In the genomic region with DNA sequence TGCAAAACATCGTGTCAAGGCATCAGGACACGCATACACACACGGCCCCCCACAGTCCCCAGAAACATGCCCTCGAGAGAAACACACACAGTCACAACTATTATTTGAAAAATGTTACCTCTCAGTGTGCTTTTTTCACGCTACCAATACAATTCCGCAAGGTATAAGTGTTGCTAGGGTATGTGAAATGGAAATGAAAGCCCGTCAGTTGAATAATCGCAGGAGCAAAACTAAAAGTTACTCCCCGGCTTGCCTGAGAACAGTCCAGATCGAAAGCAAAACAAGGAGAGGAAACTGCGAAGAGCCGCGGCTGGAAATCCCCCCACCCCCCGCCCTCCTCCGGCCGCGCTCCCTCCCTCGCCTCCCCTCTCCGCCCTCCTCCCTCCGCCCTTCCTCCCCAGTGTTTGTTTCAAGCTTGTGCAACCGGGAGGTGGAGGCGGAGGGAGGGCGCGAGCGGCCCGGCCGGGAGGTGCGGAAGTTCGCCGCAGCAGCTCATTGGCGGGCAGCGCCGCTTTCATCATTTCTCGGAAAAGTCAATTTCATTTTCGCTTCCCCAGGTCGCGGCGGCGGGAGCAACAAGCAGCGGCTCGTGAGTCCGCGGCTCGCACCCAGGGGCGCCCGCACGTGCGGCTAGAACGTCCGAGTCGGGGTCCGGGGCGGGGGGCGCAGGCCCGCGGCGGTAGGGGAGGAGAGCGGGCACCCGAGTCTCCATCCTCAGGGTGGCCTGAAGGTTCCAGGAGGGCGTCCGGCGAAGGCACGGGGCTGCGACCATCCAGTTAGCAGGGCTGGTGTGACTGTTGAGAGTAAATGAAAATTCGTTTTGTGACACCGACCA, we compare ENCODE assay signal across 1 cellular context.
A peak's percentile ranks its signal among the peaks of the same experiment; 100 is the strongest.
TF ChIP-seq lines count a peak whose summit lies in the region.

A gene (minus strand): TSS at position 290 of the 835 bp plus-strand sequence. CDS start 45,486 bp downstream, outside the sequence.

TF ChIP-seq in GM12878, 131 proteins besides CTCF, POLR2A, EP300 and RAD21 (continued from another document and continues in another):
- TF ChIP-seq, protein P1, sequence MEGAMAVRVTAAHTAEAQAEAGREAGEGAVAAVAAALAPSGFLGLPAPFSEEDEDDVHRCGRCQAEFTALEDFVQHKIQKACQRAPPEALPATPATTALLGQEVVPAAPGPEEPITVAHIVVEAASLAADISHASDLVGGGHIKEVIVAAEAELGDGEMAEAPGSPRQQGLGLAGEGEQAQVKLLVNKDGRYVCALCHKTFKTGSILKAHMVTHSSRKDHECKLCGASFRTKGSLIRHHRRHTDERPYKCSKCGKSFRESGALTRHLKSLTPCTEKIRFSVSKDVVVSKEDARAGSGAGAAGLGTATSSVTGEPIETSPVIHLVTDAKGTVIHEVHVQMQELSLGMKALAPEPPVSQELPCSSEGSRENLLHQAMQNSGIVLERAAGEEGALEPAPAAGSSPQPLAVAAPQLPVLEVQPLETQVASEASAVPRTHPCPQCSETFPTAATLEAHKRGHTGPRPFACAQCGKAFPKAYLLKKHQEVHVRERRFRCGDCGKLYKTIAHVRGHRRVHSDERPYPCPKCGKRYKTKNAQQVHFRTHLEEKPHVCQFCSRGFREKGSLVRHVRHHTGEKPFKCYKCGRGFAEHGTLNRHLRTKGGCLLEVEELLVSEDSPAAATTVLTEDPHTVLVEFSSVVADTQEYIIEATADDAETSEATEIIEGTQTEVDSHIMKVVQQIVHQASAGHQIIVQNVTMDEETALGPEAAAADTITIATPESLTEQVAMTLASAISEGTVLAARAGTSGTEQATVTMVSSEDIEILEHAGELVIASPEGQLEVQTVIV (IDR thresholded peaks at IDR 0.05; ENCODE audit: borderline replicate concordance, partially characterized antibody) = peak; percentile 42
- TF ChIP-seq HDAC2 (IDR thresholded peaks at IDR 0.05) (no peak), ZNF622 (IDR thresholded peaks at IDR 0.05) (no peak), BRCA1 (IDR thresholded peaks at IDR 0.05; ENCODE audit: low read depth, low read length) (no peak), CHD2 (IDR thresholded peaks at IDR 0.05; ENCODE audit: borderline replicate concordance, low read depth, low read length) (peak; percentile 57; the same call in 1 of the 2 replicates), RELA (IDR thresholded peaks at IDR 0.05; ENCODE audit: borderline replicate concordance, partially characterized antibody) (peak; percentile 65), KLF5 (IDR thresholded peaks at IDR 0.05; ENCODE audit: partially characterized antibody) (peak; percentile 66), TCF7 (IDR thresholded peaks at IDR 0.05; ENCODE audit: borderline replicate concordance) (no peak; the same call in 1 of the 2 replicates), CREM (IDR thresholded peaks at IDR 0.05; ENCODE audit: low read depth) (peak; percentile 74), SRF (IDR thresholded peaks at IDR 0.05; ENCODE audit: low read depth in 2 of 2, low read length in 2 of 2) (0 out of 4 replicates have a peak, but pooled peaks of 1 of the 2 experiments have one; percentile 0), ZNF217 (IDR thresholded peaks at IDR 0.05) (no peak), JUND (IDR thresholded peaks at IDR 0.05; ENCODE audit: low read depth, low read length) (0 out of 2 replicates have a peak, but pooled peaks have one; percentile 4), ATF7 (IDR thresholded peaks at IDR 0.05; ENCODE audit: low read depth) (0 out of 2 replicates have a peak, but pooled peaks have one; percentile 9), TCF12 (IDR thresholded peaks at IDR 0.05; ENCODE audit: low read depth, low read length) (peak; percentile 56; the same call in 1 of the 2 replicates), TBL1XR1 (IDR thresholded peaks at IDR 0.05; ENCODE audit: low read depth, low read length) (peak; percentile 67), EGR1 (IDR thresholded peaks at IDR 0.05; ENCODE audit: borderline replicate concordance in 1 of 2, low read depth in 2 of 2, low read length in 2 of 2) (peak in 1 of 2 experiments; percentile 72; a peak in 2 of 3 replicates), SMARCA5 (IDR thresholded peaks at IDR 0.05) (no peak), MXI1 (IDR thresholded peaks at IDR 0.05; ENCODE audit: low read depth, low read length) (no peak), RCOR1 (conservative IDR thresholded peaks at IDR 0.05; ENCODE audit: low read depth, low read length) (no peak), TAF1 (IDR thresholded peaks at IDR 0.05; ENCODE audit: borderline replicate concordance, low read depth, low read length) (peak; percentile 38; the same call in 1 of the 2 replicates), SMAD1 (IDR thresholded peaks at IDR 0.05; ENCODE audit: low read depth, partially characterized antibody) (no peak), YBX1 (IDR thresholded peaks at IDR 0.05) (no peak), IRF4 (IDR thresholded peaks at IDR 0.05; ENCODE audit: low read depth, low read length) (0 out of 2 replicates have a peak, but pooled peaks have one; percentile 5), STAT3 (IDR thresholded peaks at IDR 0.05; ENCODE audit: low read depth, low read length) (0 out of 2 replicates have a peak, but pooled peaks have one; percentile 55), NR2F1 (conservative IDR thresholded peaks at IDR 0.05) (0 out of 2 replicates have a peak, but pooled peaks have one; percentile 50), ZBED1 (IDR thresholded peaks at IDR 0.05; ENCODE audit: borderline replicate concordance) (0 out of 2 replicates have a peak, but pooled peaks have one; percentile 37), YY1 (IDR thresholded peaks at IDR 0.05; ENCODE audit: low read depth, low read length) (no peak; the same call in 1 of the 2 replicates), CBX3 (IDR thresholded peaks at IDR 0.05; ENCODE audit: borderline replicate concordance, low read depth) (no peak), NR2C2 (IDR thresholded peaks at IDR 0.05; ENCODE audit: borderline replicate concordance, control insufficient read depth, insufficient read length, low read depth) (no peak), TCF3 (IDR thresholded peaks at IDR 0.05; ENCODE audit: borderline replicate concordance, insufficient read depth, low read depth, low read length) (0 out of 2 replicates have a peak, but pooled peaks have one; percentile 37), ZNF207 (IDR thresholded peaks at IDR 0.05; ENCODE audit: borderline replicate concordance) (peak; percentile 54; the same call in 1 of the 2 replicates)
- TF ChIP-seq, protein P2, sequence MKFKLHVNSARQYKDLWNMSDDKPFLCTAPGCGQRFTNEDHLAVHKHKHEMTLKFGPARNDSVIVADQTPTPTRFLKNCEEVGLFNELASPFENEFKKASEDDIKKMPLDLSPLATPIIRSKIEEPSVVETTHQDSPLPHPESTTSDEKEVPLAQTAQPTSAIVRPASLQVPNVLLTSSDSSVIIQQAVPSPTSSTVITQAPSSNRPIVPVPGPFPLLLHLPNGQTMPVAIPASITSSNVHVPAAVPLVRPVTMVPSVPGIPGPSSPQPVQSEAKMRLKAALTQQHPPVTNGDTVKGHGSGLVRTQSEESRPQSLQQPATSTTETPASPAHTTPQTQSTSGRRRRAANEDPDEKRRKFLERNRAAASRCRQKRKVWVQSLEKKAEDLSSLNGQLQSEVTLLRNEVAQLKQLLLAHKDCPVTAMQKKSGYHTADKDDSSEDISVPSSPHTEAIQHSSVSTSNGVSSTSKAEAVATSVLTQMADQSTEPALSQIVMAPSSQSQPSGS (IDR thresholded peaks at IDR 0.05; ENCODE audit: low read length) = no peak
- TF ChIP-seq, protein P3, sequence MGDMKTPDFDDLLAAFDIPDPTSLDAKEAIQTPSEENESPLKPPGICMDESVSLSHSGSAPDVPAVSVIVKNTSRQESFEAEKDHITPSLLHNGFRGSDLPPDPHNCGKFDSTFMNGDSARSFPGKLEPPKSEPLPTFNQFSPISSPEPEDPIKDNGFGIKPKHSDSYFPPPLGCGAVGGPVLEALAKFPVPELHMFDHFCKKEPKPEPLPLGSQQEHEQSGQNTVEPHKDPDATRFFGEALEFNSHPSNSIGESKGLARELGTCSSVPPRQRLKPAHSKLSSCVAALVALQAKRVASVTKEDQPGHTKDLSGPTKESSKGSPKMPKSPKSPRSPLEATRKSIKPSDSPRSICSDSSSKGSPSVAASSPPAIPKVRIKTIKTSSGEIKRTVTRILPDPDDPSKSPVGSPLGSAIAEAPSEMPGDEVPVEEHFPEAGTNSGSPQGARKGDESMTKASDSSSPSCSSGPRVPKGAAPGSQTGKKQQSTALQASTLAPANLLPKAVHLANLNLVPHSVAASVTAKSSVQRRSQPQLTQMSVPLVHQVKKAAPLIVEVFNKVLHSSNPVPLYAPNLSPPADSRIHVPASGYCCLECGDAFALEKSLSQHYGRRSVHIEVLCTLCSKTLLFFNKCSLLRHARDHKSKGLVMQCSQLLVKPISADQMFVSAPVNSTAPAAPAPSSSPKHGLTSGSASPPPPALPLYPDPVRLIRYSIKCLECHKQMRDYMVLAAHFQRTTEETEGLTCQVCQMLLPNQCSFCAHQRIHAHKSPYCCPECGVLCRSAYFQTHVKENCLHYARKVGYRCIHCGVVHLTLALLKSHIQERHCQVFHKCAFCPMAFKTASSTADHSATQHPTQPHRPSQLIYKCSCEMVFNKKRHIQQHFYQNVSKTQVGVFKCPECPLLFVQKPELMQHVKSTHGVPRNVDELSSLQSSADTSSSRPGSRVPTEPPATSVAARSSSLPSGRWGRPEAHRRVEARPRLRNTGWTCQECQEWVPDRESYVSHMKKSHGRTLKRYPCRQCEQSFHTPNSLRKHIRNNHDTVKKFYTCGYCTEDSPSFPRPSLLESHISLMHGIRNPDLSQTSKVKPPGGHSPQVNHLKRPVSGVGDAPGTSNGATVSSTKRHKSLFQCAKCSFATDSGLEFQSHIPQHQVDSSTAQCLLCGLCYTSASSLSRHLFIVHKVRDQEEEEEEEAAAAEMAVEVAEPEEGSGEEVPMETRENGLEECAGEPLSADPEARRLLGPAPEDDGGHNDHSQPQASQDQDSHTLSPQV (IDR thresholded peaks at IDR 0.05) = no peak
- TF ChIP-seq, protein P4, sequence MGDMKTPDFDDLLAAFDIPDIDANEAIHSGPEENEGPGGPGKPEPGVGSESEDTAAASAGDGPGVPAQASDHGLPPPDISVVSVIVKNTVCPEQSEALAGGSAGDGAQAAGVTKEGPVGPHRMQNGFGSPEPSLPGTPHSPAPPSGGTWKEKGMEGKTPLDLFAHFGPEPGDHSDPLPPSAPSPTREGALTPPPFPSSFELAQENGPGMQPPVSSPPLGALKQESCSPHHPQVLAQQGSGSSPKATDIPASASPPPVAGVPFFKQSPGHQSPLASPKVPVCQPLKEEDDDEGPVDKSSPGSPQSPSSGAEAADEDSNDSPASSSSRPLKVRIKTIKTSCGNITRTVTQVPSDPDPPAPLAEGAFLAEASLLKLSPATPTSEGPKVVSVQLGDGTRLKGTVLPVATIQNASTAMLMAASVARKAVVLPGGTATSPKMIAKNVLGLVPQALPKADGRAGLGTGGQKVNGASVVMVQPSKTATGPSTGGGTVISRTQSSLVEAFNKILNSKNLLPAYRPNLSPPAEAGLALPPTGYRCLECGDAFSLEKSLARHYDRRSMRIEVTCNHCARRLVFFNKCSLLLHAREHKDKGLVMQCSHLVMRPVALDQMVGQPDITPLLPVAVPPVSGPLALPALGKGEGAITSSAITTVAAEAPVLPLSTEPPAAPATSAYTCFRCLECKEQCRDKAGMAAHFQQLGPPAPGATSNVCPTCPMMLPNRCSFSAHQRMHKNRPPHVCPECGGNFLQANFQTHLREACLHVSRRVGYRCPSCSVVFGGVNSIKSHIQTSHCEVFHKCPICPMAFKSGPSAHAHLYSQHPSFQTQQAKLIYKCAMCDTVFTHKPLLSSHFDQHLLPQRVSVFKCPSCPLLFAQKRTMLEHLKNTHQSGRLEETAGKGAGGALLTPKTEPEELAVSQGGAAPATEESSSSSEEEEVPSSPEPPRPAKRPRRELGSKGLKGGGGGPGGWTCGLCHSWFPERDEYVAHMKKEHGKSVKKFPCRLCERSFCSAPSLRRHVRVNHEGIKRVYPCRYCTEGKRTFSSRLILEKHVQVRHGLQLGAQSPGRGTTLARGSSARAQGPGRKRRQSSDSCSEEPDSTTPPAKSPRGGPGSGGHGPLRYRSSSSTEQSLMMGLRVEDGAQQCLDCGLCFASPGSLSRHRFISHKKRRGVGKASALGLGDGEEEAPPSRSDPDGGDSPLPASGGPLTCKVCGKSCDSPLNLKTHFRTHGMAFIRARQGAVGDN (IDR thresholded peaks at IDR 0.05) = no peak
- TF ChIP-seq, protein P5, sequence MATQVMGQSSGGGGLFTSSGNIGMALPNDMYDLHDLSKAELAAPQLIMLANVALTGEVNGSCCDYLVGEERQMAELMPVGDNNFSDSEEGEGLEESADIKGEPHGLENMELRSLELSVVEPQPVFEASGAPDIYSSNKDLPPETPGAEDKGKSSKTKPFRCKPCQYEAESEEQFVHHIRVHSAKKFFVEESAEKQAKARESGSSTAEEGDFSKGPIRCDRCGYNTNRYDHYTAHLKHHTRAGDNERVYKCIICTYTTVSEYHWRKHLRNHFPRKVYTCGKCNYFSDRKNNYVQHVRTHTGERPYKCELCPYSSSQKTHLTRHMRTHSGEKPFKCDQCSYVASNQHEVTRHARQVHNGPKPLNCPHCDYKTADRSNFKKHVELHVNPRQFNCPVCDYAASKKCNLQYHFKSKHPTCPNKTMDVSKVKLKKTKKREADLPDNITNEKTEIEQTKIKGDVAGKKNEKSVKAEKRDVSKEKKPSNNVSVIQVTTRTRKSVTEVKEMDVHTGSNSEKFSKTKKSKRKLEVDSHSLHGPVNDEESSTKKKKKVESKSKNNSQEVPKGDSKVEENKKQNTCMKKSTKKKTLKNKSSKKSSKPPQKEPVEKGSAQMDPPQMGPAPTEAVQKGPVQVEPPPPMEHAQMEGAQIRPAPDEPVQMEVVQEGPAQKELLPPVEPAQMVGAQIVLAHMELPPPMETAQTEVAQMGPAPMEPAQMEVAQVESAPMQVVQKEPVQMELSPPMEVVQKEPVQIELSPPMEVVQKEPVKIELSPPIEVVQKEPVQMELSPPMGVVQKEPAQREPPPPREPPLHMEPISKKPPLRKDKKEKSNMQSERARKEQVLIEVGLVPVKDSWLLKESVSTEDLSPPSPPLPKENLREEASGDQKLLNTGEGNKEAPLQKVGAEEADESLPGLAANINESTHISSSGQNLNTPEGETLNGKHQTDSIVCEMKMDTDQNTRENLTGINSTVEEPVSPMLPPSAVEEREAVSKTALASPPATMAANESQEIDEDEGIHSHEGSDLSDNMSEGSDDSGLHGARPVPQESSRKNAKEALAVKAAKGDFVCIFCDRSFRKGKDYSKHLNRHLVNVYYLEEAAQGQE (IDR thresholded peaks at IDR 0.05; ENCODE audit: low read depth, low read length) = no peak
- TF ChIP-seq, protein P6, sequence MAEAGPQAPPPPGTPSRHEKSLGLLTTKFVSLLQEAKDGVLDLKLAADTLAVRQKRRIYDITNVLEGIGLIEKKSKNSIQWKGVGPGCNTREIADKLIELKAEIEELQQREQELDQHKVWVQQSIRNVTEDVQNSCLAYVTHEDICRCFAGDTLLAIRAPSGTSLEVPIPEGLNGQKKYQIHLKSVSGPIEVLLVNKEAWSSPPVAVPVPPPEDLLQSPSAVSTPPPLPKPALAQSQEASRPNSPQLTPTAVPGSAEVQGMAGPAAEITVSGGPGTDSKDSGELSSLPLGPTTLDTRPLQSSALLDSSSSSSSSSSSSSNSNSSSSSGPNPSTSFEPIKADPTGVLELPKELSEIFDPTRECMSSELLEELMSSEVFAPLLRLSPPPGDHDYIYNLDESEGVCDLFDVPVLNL (IDR thresholded peaks at IDR 0.05; ENCODE audit: low read depth, low read length) = no peak
- TF ChIP-seq, protein P7, sequence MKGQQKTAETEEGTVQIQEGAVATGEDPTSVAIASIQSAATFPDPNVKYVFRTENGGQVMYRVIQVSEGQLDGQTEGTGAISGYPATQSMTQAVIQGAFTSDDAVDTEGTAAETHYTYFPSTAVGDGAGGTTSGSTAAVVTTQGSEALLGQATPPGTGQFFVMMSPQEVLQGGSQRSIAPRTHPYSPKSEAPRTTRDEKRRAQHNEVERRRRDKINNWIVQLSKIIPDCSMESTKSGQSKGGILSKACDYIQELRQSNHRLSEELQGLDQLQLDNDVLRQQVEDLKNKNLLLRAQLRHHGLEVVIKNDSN (IDR thresholded peaks at IDR 0.05; ENCODE audit: borderline replicate concordance, extremely low read length, insufficient read depth, low read depth, low read length) = peak; percentile 2
